ENCODE assay signal across 2 cellular contexts in the genomic region with DNA sequence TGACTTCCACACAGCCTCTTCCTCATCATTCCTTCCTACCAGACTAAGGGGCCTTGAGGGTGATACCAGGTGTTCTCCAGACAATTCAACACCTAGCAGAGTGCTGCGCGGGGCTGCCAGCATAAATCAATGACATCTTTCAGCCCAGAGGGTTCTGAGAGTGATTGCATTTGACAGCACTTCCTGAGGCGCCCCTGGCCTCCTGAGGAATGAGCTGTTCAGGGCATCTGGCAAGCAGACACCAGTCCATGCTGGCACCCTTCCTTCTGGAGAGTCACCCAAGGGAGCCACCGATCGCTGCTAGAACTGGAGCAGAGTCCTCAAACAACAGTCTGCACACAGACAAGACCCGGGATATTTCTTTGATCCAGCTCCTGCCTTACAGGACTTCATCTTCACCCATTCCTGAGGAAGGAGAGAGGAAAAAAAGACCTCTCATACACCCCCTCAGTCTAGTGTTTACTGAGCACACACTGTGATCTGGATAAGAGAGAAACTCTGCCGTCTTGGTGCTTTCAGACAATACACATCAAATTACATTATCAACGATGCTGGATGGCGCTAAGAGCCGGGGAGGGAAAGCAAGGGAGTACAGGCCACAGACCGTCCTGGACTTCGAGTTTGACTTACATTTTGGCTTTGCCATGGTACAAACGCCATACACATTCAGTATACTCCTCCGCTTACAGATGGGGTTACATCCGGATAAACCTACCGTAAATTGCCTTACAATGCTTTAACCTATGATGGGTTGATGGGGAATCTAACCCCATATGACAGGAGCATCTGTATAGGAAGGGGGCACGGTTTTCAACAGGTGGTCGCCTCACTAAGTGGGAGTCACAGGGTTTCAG.
TF ChIP-seq lines count a peak whose summit lies in the region.

No MANE protein-coding gene starts in this region.

TF ChIP-seq in GM23338, 12 proteins besides CTCF, POLR2A, EP300 and RAD21:
- TF ChIP-seq, protein P1, sequence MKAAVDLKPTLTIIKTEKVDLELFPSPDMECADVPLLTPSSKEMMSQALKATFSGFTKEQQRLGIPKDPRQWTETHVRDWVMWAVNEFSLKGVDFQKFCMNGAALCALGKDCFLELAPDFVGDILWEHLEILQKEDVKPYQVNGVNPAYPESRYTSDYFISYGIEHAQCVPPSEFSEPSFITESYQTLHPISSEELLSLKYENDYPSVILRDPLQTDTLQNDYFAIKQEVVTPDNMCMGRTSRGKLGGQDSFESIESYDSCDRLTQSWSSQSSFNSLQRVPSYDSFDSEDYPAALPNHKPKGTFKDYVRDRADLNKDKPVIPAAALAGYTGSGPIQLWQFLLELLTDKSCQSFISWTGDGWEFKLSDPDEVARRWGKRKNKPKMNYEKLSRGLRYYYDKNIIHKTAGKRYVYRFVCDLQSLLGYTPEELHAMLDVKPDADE (IDR thresholded peaks at IDR 0.05), result no peak
- TF ChIP-seq ZNF331 (CRISPR knock-in tag; IDR thresholded peaks at IDR 0.05; ENCODE audit: low read depth), result no peak
- TF ChIP-seq, protein P2, sequence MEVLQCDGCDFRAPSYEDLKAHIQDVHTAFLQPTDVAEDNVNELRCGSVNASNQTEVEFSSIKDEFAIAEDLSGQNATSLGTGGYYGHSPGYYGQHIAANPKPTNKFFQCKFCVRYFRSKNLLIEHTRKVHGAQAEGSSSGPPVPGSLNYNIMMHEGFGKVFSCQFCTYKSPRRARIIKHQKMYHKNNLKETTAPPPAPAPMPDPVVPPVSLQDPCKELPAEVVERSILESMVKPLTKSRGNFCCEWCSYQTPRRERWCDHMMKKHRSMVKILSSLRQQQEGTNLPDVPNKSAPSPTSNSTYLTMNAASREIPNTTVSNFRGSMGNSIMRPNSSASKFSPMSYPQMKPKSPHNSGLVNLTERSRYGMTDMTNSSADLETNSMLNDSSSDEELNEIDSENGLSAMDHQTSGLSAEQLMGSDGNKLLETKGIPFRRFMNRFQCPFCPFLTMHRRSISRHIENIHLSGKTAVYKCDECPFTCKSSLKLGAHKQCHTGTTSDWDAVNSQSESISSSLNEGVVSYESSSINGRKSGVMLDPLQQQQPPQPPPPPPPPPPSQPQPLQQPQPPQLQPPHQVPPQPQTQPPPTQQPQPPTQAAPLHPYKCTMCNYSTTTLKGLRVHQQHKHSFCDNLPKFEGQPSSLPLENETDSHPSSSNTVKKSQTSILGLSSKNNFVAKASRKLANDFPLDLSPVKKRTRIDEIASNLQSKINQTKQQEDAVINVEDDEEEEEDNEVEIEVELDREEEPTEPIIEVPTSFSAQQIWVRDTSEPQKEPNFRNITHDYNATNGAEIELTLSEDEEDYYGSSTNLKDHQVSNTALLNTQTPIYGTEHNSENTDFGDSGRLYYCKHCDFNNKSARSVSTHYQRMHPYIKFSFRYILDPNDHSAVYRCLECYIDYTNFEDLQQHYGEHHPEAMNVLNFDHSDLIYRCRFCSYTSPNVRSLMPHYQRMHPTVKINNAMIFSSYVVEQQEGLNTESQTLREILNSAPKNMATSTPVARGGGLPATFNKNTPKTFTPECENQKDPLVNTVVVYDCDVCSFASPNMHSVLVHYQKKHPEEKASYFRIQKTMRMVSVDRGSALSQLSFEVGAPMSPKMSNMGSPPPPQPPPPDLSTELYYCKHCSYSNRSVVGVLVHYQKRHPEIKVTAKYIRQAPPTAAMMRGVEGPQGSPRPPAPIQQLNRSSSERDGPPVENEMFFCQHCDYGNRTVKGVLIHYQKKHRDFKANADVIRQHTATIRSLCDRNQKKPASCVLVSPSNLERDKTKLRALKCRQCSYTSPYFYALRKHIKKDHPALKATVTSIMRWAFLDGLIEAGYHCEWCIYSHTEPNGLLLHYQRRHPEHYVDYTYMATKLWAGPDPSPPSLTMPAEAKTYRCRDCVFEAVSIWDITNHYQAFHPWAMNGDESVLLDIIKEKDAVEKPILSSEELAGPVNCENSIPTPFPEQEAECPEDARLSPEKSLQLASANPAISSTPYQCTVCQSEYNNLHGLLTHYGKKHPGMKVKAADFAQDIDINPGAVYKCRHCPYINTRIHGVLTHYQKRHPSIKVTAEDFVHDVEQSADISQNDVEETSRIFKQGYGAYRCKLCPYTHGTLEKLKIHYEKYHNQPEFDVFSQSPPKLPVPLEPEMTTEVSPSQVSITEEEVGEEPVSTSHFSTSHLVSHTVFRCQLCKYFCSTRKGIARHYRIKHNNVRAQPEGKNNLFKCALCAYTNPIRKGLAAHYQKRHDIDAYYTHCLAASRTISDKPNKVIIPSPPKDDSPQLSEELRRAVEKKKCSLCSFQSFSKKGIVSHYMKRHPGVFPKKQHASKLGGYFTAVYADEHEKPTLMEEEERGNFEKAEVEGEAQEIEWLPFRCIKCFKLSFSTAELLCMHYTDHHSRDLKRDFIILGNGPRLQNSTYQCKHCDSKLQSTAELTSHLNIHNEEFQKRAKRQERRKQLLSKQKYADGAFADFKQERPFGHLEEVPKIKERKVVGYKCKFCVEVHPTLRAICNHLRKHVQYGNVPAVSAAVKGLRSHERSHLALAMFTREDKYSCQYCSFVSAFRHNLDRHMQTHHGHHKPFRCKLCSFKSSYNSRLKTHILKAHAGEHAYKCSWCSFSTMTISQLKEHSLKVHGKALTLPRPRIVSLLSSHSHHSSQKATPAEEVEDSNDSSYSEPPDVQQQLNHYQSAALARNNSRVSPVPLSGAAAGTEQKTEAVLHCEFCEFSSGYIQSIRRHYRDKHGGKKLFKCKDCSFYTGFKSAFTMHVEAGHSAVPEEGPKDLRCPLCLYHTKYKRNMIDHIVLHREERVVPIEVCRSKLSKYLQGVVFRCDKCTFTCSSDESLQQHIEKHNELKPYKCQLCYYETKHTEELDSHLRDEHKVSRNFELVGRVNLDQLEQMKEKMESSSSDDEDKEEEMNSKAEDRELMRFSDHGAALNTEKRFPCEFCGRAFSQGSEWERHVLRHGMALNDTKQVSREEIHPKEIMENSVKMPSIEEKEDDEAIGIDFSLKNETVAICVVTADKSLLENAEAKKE (CRISPR knock-in tag; IDR thresholded peaks at IDR 0.05), result no peak
- no peak for TF ChIP-seq EZH2 (IDR thresholded peaks at IDR 0.05; ENCODE audit: low read depth, unreplicated experiment)
- TF ChIP-seq POLR2AphosphoS5 (IDR thresholded peaks at IDR 0.05; ENCODE audit: low read depth), result no peak
- TF ChIP-seq STAT1 (IDR thresholded peaks at IDR 0.05; ENCODE audit: unreplicated experiment), result no peak
- TF ChIP-seq ZNF114 (CRISPR knock-in tag; IDR thresholded peaks at IDR 0.05), result no peak
- no peak for TF ChIP-seq CREB1 (CRISPR knock-in tag; IDR thresholded peaks at IDR 0.05; ENCODE audit: low read depth)

TF ChIP-seq in HepG2, 621 proteins besides CTCF, POLR2A, EP300 and RAD21 (continues in another document):
- TF ChIP-seq ZNF781 (CRISPR knock-in tag; IDR thresholded peaks at IDR 0.05; ENCODE audit: borderline replicate concordance, not compliant biosample characterization), result peak; percentile 58
- 0 out of 2 replicates have a peak, but pooled peaks have one; percentile 84 for TF ChIP-seq CHD4 (IDR thresholded peaks at IDR 0.05; ENCODE audit: borderline replicate concordance, low read length)
- TF ChIP-seq, protein P3, sequence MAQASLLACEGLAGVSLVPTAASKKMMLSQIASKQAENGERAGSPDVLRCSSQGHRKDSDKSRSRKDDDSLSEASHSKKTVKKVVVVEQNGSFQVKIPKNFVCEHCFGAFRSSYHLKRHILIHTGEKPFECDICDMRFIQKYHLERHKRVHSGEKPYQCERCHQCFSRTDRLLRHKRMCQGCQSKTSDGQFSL (CRISPR knock-in tag; IDR thresholded peaks at IDR 0.05), result 0 out of 2 replicates have a peak, but pooled peaks have one; percentile 29
- TF ChIP-seq CENPX (CRISPR knock-in tag; IDR thresholded peaks at IDR 0.05), result no peak
- TF ChIP-seq SMAD9 (CRISPR knock-in tag; IDR thresholded peaks at IDR 0.05), result 0 out of 2 replicates have a peak, but pooled peaks have one; percentile 45
- TF ChIP-seq, protein P4, sequence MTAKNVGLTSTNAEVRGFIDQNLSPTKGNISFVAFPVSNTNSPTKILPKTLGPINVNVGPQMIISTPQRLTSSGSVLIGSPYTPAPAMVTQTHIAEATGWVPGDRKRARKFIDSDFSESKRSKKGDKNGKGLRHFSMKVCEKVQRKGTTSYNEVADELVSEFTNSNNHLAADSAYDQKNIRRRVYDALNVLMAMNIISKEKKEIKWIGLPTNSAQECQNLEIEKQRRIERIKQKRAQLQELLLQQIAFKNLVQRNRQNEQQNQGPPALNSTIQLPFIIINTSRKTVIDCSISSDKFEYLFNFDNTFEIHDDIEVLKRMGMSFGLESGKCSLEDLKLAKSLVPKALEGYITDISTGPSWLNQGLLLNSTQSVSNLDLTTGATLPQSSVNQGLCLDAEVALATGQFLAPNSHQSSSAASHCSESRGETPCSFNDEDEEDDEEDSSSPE (CRISPR knock-in tag; IDR thresholded peaks at IDR 0.05), result no peak
- TF ChIP-seq MIXL1 (CRISPR knock-in tag; IDR thresholded peaks at IDR 0.05), result no peak
- no peak for TF ChIP-seq NR2F1 (CRISPR knock-in tag; IDR thresholded peaks at IDR 0.05)
- TF ChIP-seq, protein P5, sequence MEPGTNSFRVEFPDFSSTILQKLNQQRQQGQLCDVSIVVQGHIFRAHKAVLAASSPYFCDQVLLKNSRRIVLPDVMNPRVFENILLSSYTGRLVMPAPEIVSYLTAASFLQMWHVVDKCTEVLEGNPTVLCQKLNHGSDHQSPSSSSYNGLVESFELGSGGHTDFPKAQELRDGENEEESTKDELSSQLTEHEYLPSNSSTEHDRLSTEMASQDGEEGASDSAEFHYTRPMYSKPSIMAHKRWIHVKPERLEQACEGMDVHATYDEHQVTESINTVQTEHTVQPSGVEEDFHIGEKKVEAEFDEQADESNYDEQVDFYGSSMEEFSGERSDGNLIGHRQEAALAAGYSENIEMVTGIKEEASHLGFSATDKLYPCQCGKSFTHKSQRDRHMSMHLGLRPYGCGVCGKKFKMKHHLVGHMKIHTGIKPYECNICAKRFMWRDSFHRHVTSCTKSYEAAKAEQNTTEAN (CRISPR knock-in tag; conservative IDR thresholded peaks at IDR 0.05), result no peak
- TF ChIP-seq RAD51 (IDR thresholded peaks at IDR 0.05; ENCODE audit: borderline replicate concordance), result no peak
- TF ChIP-seq, protein P6, sequence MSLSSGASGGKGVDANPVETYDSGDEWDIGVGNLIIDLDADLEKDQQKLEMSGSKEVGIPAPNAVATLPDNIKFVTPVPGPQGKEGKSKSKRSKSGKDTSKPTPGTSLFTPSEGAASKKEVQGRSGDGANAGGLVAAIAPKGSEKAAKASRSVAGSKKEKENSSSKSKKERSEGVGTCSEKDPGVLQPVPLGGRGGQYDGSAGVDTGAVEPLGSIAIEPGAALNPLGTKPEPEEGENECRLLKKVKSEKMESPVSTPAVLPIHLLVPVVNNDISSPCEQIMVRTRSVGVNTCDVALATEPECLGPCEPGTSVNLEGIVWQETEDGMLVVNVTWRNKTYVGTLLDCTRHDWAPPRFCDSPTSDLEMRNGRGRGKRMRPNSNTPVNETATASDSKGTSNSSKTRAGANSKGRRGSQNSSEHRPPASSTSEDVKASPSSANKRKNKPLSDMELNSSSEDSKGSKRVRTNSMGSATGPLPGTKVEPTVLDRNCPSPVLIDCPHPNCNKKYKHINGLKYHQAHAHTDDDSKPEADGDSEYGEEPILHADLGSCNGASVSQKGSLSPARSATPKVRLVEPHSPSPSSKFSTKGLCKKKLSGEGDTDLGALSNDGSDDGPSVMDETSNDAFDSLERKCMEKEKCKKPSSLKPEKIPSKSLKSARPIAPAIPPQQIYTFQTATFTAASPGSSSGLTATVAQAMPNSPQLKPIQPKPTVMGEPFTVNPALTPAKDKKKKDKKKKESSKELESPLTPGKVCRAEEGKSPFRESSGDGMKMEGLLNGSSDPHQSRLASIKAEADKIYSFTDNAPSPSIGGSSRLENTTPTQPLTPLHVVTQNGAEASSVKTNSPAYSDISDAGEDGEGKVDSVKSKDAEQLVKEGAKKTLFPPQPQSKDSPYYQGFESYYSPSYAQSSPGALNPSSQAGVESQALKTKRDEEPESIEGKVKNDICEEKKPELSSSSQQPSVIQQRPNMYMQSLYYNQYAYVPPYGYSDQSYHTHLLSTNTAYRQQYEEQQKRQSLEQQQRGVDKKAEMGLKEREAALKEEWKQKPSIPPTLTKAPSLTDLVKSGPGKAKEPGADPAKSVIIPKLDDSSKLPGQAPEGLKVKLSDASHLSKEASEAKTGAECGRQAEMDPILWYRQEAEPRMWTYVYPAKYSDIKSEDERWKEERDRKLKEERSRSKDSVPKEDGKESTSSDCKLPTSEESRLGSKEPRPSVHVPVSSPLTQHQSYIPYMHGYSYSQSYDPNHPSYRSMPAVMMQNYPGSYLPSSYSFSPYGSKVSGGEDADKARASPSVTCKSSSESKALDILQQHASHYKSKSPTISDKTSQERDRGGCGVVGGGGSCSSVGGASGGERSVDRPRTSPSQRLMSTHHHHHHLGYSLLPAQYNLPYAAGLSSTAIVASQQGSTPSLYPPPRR (CRISPR knock-in tag; IDR thresholded peaks at IDR 0.05; ENCODE audit: borderline replicate concordance), result no peak
- TF ChIP-seq SIN3B (IDR thresholded peaks at IDR 0.05; ENCODE audit: low read length), result no peak
- TF ChIP-seq ZNF326 (CRISPR knock-in tag; IDR thresholded peaks at IDR 0.05; ENCODE audit: borderline replicate concordance), result no peak
- no peak for TF ChIP-seq HMGA1 (CRISPR knock-in tag; conservative IDR thresholded peaks at IDR 0.05)
- no peak for TF ChIP-seq ZKSCAN5 (CRISPR knock-in tag; IDR thresholded peaks at IDR 0.05)
- TF ChIP-seq ZFYVE20 (CRISPR knock-in tag; IDR thresholded peaks at IDR 0.05; ENCODE audit: borderline replicate concordance, low read depth), result no peak
- TF ChIP-seq SOX5 (CRISPR knock-in tag; IDR thresholded peaks at IDR 0.05; ENCODE audit: borderline replicate concordance), result no peak
- TF ChIP-seq HOXA3 (CRISPR knock-in tag; IDR thresholded peaks at IDR 0.05), result no peak
- TF ChIP-seq NR2F2 (IDR thresholded peaks at IDR 0.05; ENCODE audit: borderline replicate concordance, low read depth), result no peak
- TF ChIP-seq MAFK (conservative IDR thresholded peaks at IDR 0.05 in 1 of 2, IDR thresholded peaks at IDR 0.05 in 1 of 2; ENCODE audit: low read length in 2 of 2), result no peak
- TF ChIP-seq ZBTB38 (CRISPR knock-in tag; IDR thresholded peaks at IDR 0.05), result no peak
- TF ChIP-seq, protein P7, sequence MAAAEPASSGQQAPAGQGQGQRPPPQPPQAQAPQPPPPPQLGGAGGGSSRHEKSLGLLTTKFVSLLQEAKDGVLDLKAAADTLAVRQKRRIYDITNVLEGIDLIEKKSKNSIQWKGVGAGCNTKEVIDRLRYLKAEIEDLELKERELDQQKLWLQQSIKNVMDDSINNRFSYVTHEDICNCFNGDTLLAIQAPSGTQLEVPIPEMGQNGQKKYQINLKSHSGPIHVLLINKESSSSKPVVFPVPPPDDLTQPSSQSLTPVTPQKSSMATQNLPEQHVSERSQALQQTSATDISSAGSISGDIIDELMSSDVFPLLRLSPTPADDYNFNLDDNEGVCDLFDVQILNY (CRISPR knock-in tag; conservative IDR thresholded peaks at IDR 0.05), result no peak
- no peak for TF ChIP-seq ZNF766 (CRISPR knock-in tag; IDR thresholded peaks at IDR 0.05; ENCODE audit: borderline replicate concordance)
- peak; percentile 46; the same call in 1 of the 2 replicates for TF ChIP-seq HDAC1 (CRISPR knock-in tag; IDR thresholded peaks at IDR 0.05)
- TF ChIP-seq HMG20B (CRISPR knock-in tag; conservative IDR thresholded peaks at IDR 0.05), result no peak
- no peak for TF ChIP-seq POLR2G (IDR thresholded peaks at IDR 0.05; ENCODE audit: low read depth, low read length)
- no peak for TF ChIP-seq ZNF501 (CRISPR knock-in tag; IDR thresholded peaks at IDR 0.05)
- no peak for TF ChIP-seq IKZF4 (CRISPR knock-in tag; IDR thresholded peaks at IDR 0.05; ENCODE audit: borderline replicate concordance, low read depth, not compliant biosample characterization)
- 0 out of 2 replicates have a peak, but pooled peaks have one; percentile 20 for TF ChIP-seq ZNF788 (CRISPR knock-in tag; IDR thresholded peaks at IDR 0.05; ENCODE audit: borderline replicate concordance)
- no peak for TF ChIP-seq ZNF207 (IDR thresholded peaks at IDR 0.05; ENCODE audit: borderline replicate concordance)
- no peak for TF ChIP-seq ZKSCAN8 (CRISPR knock-in tag; IDR thresholded peaks at IDR 0.05; ENCODE audit: borderline replicate concordance)
- TF ChIP-seq ZNF44 (CRISPR knock-in tag; IDR thresholded peaks at IDR 0.05), result 0 out of 2 replicates have a peak, but pooled peaks have one; percentile 65
- no peak for TF ChIP-seq ZNF543 (CRISPR knock-in tag; IDR thresholded peaks at IDR 0.05)
- no peak for TF ChIP-seq CAMTA2 (CRISPR knock-in tag; IDR thresholded peaks at IDR 0.05; ENCODE audit: borderline replicate concordance)
